In the genomic region with DNA sequence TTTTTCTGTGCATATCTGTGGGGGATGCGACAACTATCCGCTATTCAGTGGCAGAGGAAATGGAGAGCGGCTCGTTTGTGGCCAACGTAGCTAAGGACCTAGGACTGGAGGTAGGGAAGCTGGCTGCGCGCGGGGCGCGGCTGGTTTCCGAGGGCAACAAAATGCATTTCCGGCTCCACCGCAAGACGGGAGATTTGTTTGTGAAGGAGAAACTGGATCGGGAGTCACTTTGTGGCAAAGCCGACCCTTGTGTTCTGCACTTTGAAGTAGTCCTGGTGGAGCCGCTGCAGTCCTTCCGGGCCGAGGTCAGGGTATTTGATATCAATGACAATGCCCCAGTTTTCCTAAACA, we compare ENCODE assay signal across 9 cellular contexts. TPM values are rescaled to one million over a fixed set of nuclear protein-coding genes. Genes with fewer than 3 reads are reported as not detected.
DNase-seq lines count a peak whose midpoint lies in the region; ATAC-seq, FAIRE-seq and TF ChIP-seq lines count a peak whose summit lies in the region.
"Had no signal": no experiment of that assay in that cellular context is flagged by ENCODE, and none has a peak within 500 bp of the region (broad histone marks: within the 10 kb centered on the region; RNA-seq: fewer than 3 reads in every experiment).

No MANE protein-coding gene starts in this region.

- H3K4me2 ChIP-seq in neuronal stem cell (ENCODE audit: insufficient read depth, low read length, poor library complexity, severe bottlenecking), result peak overlapping the region; percentile 89

- 8 to 10% methylated on average over 19 of the region's 19 CpGs for WGBS in esophagus, 2 donors
- no CpG with 5 or more reads among the region's 19 CpGs for WGBS in neuronal stem cell (ENCODE audit: extremely low coverage in 2 of 2, insufficient read length in 2 of 2, insufficient replicate concordance in 1 of 2), 2 donors

- no peaks in the 10 kb centered on the region for H3K36me3 ChIP-seq in esophagus (ENCODE audit: control insufficient read depth in 2 of 2, insufficient read depth in 2 of 2, low read length in 1 of 2)
- H3K36me3 ChIP-seq in neuronal stem cell (replicated peaks in 1 of 2; ENCODE audit: control insufficient read depth in 2 of 2, insufficient read depth in 2 of 2, low read length in 2 of 2), result no peaks in the 10 kb centered on the region

- no peak for TF ChIP-seq CTCF in LNCaP clone FGC (IDR thresholded peaks at IDR 0.05; ENCODE audit: control insufficient read depth, extremely low read depth, insufficient read depth)

- no peak overlapping the region for H3K27ac ChIP-seq in esophagus (ENCODE audit: low read depth in 2 of 2, low read length in 1 of 2)
- H3K27ac ChIP-seq in neuronal stem cell (replicated peaks; ENCODE audit: low read length), result no peak overlapping the region

- H3K4ac ChIP-seq in neuronal stem cell (ENCODE audit: low read length), result no peak overlapping the region

- ATAC-seq in GM21786 (IDR thresholded peaks at IDR 0.05; ENCODE audit: unreplicated experiment), result no peak
- no peak for ATAC-seq in GM21619 (IDR thresholded peaks at IDR 0.05; ENCODE audit: unreplicated experiment)
- ATAC-seq in HG03342 (IDR thresholded peaks at IDR 0.05; ENCODE audit: unreplicated experiment), result no peak
- ATAC-seq: GM12878 had no signal

- no peak overlapping the region for H2AK5ac ChIP-seq in neuronal stem cell (ENCODE audit: low read depth, low read length)

- no peak overlapping the region for H2BK5ac ChIP-seq in neuronal stem cell (ENCODE audit: low read length)

- H3K9ac ChIP-seq in neuronal stem cell (ENCODE audit: low read depth, low read length, poor library complexity), result no peak overlapping the region

- peak overlapping the region; percentile 93 for H2AFZ ChIP-seq in neuronal stem cell (ENCODE audit: low read length)

- no peak overlapping the region for H2BK15ac ChIP-seq in neuronal stem cell (ENCODE audit: low read length)

- peak overlapping the region; percentile 29 for H3K4me3 ChIP-seq in LNCaP clone FGC (ENCODE audit: low read depth, low read length)
- peak overlapping the region; percentile 55 to 60 for H3K4me3 ChIP-seq in esophagus (ENCODE audit: low read depth in 1 of 2, low read length in 2 of 2)
- peak overlapping the region; percentile 54 to 75 for H3K4me3 ChIP-seq in neuronal stem cell (ENCODE audit: low read length in 2 of 2)
- H3K4me3 ChIP-seq: GM12878 had no signal

- no peak overlapping the region for H3K14ac ChIP-seq in neuronal stem cell (ENCODE audit: low read length)

- peaks cover 0 to 11% of the 10 kb centered on the region in 2 donors for H3K9me3 ChIP-seq in esophagus (ENCODE audit: control insufficient read depth in 2 of 2, insufficient read depth in 1 of 2, low read depth in 1 of 2, low read length in 1 of 2)
- peaks cover 2 to 11% of the 10 kb centered on the region in 2 donors for H3K9me3 ChIP-seq in neuronal stem cell (replicated peaks in 1 of 2; ENCODE audit: control insufficient read depth in 2 of 2, insufficient read depth in 1 of 2, low read depth in 1 of 2, low read length in 2 of 2)

- H3K18ac ChIP-seq in neuronal stem cell (ENCODE audit: low read length), result no peak overlapping the region

- no peak overlapping the region for H2BK12ac ChIP-seq in neuronal stem cell (ENCODE audit: low read length)

- no peak for FAIRE-seq in GM12891 (lab: Jason Lieb, UNC)
- FAIRE-seq: GM12878 had no signal

- H3K79me1 ChIP-seq in neuronal stem cell (ENCODE audit: low read depth, low read length), result no peaks in the 10 kb centered on the region

- no peak overlapping the region for H3K23ac ChIP-seq in neuronal stem cell (ENCODE audit: low read depth, low read length, poor library complexity)

- H4K8ac ChIP-seq in neuronal stem cell (ENCODE audit: low read depth, low read length), result no peak overlapping the region

- peaks cover 2% of the 10 kb centered on the region in 2 donors for H3K27me3 ChIP-seq in esophagus (ENCODE audit: control insufficient read depth in 1 of 2, insufficient read depth in 2 of 2, low read length in 2 of 2)
- H3K27me3 ChIP-seq in neuronal stem cell (ENCODE audit: control insufficient read depth in 3 of 3, insufficient read depth in 3 of 3, low read depth in 1 of 3, low read length in 3 of 3), result peaks cover 0 to 14% (median 0%) of the 10 kb centered on the region in 3 experiments

- no peak overlapping the region for H2BK120ac ChIP-seq in neuronal stem cell (ENCODE audit: low read depth, low read length)

- DNase-seq in AG20443 (ENCODE audit: low spot score) (peak; percentile 8), LNCaP clone FGC (ENCODE audit: low read depth) (no peak), neuronal stem cell (ENCODE audit: low spot score) (no peak), GM12891 (ENCODE audit: insufficient read length, low spot score) (no peak)

- H4K91ac ChIP-seq in neuronal stem cell (ENCODE audit: low read depth, low read length, poor library complexity), result no peak overlapping the region

- H3K4me1 ChIP-seq in esophagus (ENCODE audit: control insufficient read depth in 2 of 2, insufficient read depth in 2 of 2, low read length in 1 of 2), result peaks cover 0 to 4% of the 10 kb centered on the region in 2 donors
- H3K4me1 ChIP-seq in neuronal stem cell (ENCODE audit: control insufficient read depth in 2 of 2, insufficient read depth in 1 of 2, low read depth in 1 of 2, low read length in 2 of 2), result peaks cover 4% of the 10 kb centered on the region in 2 donors

- no peak for TF ChIP-seq POLR2A in GM12891 (IDR thresholded peaks at IDR 0.05; ENCODE audit: low read depth, low read length)

TF ChIP-seq in GM12891, 5 proteins besides CTCF, POLR2A, EP300 and RAD21:
- TF ChIP-seq PAX5 (IDR thresholded peaks at IDR 0.05; ENCODE audit: insufficient read depth, low read length, severe bottlenecking) (no peak), POLR2AphosphoS5 (IDR thresholded peaks at IDR 0.05; ENCODE audit: low read depth, low read length) (no peak), POU2F2 (IDR thresholded peaks at IDR 0.05; ENCODE audit: low read depth, low read length) (no peak), SPI1 (IDR thresholded peaks at IDR 0.05; ENCODE audit: low read depth, low read length) (no peak), TAF1 (IDR thresholded peaks at IDR 0.05; ENCODE audit: low read depth, low read length) (no peak)

RNA-seq across cellular contexts. Expression of gene PCDHB1, which starts 0.3 kb away (rescaled TPM):
- polyA plus RNA-seq in esophagus, result not detected
- 0.01 TPM for polyA plus RNA-seq in neuronal stem cell (2013, experiment 1 of 2)
- polyA plus RNA-seq in neuronal stem cell (2013, experiment 2 of 2), result 0.01 TPM
- not detected for polyA plus RNA-seq in GM12891 (2012; ENCODE audit: low read depth, missing spikeins)
- polyA plus RNA-seq: GM12878 had no signal

RNA-seq across cellular contexts. Expression of gene PCDHB2, which starts 42.9 kb away (rescaled TPM):
- polyA plus RNA-seq in esophagus, result under 1 TPM; 0.31 to 0.33 TPM
- polyA plus RNA-seq in neuronal stem cell (2013, experiment 1 of 2), result 27.1 TPM
- 27.3 TPM for polyA plus RNA-seq in neuronal stem cell (2013, experiment 2 of 2)
- polyA plus RNA-seq in GM12891 (2012; ENCODE audit: low read depth, missing spikeins), result not detected

RNA-seq across cellular contexts. Expression of gene PCDHB3, which starts 48.8 kb away (rescaled TPM):
- polyA plus RNA-seq in esophagus, result under 1 TPM; 0.10 to 0.14 TPM
- polyA plus RNA-seq in neuronal stem cell (2013, experiment 1 of 2), result 1.6 TPM
- polyA plus RNA-seq in neuronal stem cell (2013, experiment 2 of 2), result 1.9 TPM
- polyA plus RNA-seq in GM12891 (2012; ENCODE audit: low read depth, missing spikeins), result not detected
- polyA plus RNA-seq: GM12878 had no signal
